Comparison of ENCODE assay signal across 18 cellular contexts in the genomic region with DNA sequence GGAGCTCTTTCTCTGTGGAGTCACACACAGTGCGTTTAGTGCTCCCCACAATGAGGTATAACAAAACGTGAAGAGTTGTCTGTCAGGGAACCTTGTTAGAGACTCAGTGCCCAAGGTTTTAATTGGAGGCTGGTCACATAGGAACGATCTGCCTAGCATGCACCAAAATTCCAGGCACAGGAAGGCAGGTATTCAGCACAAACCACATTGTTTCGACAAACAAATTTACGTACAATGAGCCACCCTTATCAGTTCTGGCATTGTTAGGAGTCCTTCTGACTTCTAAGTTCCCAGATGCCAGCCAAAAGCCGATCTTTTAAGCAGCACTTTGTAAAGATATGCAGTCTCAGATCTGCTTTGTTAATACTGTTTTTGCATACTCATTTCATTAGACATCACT.
A peak's percentile ranks its signal among the peaks of the same experiment; 100 is the strongest.
DNase-seq lines count a peak whose midpoint lies in the region; ATAC-seq, FAIRE-seq and TF ChIP-seq lines count a peak whose summit lies in the region.
"Had no signal": no experiment of that assay in that cellular context is flagged by ENCODE, and none has a peak within 500 bp of the region (broad histone marks: within the 10 kb centered on the region; RNA-seq: fewer than 3 reads in every experiment).

No MANE protein-coding gene starts in this region.

- TF ChIP-seq RAD21 in K562 (CRISPR knock-in tag; conservative IDR thresholded peaks at IDR 0.05 in 1 of 2, IDR thresholded peaks at IDR 0.05 in 1 of 2): no peak

- in situ Hi-C loops in K562 (cut with MboI): no loop called here

- no peak overlapping the region for H3K9ac ChIP-seq in OCI-LY1 (ENCODE audit: low read length)
- H3K9ac ChIP-seq in K562 (ENCODE audit: insufficient read depth in 1 of 2, low read depth in 2 of 2, low read length in 2 of 2): no peak overlapping the region

- no peaks in the 10 kb centered on the region for H3K9me1 ChIP-seq in K562 (ENCODE audit: control insufficient read depth, insufficient read depth, low read length)

- no peak overlapping the region for H3K27ac ChIP-seq in OCI-LY1 (ENCODE audit: low read depth, low read length, poor library complexity, severe bottlenecking)
- H3K27ac ChIP-seq in K562 (ENCODE audit: extremely low read depth, low read depth, low read length): no peak overlapping the region
- H3K27ac ChIP-seq in GM23338 (ENCODE audit: low read depth): no peak overlapping the region
- H3K27ac ChIP-seq: C4-2B had no signal

- H2AFZ ChIP-seq in OCI-LY1 (ENCODE audit: low read length): peak overlapping the region; percentile 87
- peak overlapping the region; percentile 49; the same call in 1 of the 2 replicates for H2AFZ ChIP-seq in K562 (ENCODE audit: low read depth, low read length)
- H2AFZ ChIP-seq in GM23338: no peak overlapping the region

- H3K36me3 ChIP-seq in OCI-LY1 (ENCODE audit: insufficient read depth, low read length) (no peaks in the 10 kb centered on the region), K562 (ENCODE audit: control insufficient read depth, insufficient read depth, low read length) (no peaks in the 10 kb centered on the region), GM23338 (ENCODE audit: insufficient read depth) (no peaks in the 10 kb centered on the region)

- H3K4me3 Mint-ChIP-seq in endothelial cell (ENCODE audit: unreplicated experiment) (no peak overlapping the region), GM23338 (no peak overlapping the region)
- H3K4me3 Mint-ChIP-seq: CD4-positive, alpha-beta T cell; H9 had no signal

- DNase-seq in K562 (ENCODE audit: extremely low read depth in 1 of 4, low spot score in 3 of 4): no peak
- DNase-seq in endothelial cell (ENCODE audit: low spot score): no peak
- DNase-seq in occipital lobe (lab: John Stamatoyannopoulos, UW): no peak
- DNase-seq in GM23338 (ENCODE audit: low spot score): no peak
- DNase-seq in ecto neural progenitor cell (ENCODE audit: low spot score): no peak
- DNase-seq in effector CD4-positive, alpha-beta T cell: no peak
- DNase-seq: AML-193; Caco-2; CD4-positive, alpha-beta T cell; DMS153; DMS79; GDM1; GOT3; H9 had no signal

- H3K9me3 ChIP-seq in OCI-LY1 (ENCODE audit: low read length) (no peaks in the 10 kb centered on the region), K562 (replicated peaks; ENCODE audit: control insufficient read depth, insufficient read depth, low read depth, low read length) (no peaks in the 10 kb centered on the region)
- H3K9me3 ChIP-seq: Caco-2 had no signal

- H3K4me1 Mint-ChIP-seq in endothelial cell (ENCODE audit: unreplicated experiment) (peaks cover 9% of the 10 kb centered on the region), GM23338 (peaks cover 5% of the 10 kb centered on the region; the same call in 1 of the 3 replicates)

- H3K4me3 ChIP-seq in OCI-LY1 (ENCODE audit: low read depth, low read length, poor library complexity, severe bottlenecking) (no peak overlapping the region), K562 (no peak overlapping the region), GM23338 (no peak overlapping the region)

- FAIRE-seq in K562 (lab: Jason Lieb, UNC): no peak
- FAIRE-seq: GM12892, GM18507 had no signal

- H3K4me2 ChIP-seq in OCI-LY1 (ENCODE audit: low read length): no peak overlapping the region
- H3K4me2 ChIP-seq in K562 (ENCODE audit: insufficient read depth, low read length): no peak overlapping the region
- H3K4me2 ChIP-seq in GM23338: no peak overlapping the region

- H3K4me1 ChIP-seq in OCI-LY1 (ENCODE audit: insufficient read depth, low read length, severe bottlenecking) (peaks cover 18% of the 10 kb centered on the region), K562 (replicated peaks in 1 of 2; ENCODE audit: control insufficient read depth in 2 of 2, insufficient read depth in 2 of 2, low read length in 2 of 2) (no peaks in the 10 kb centered on the region), GM23338 (ENCODE audit: insufficient read depth) (no peaks in the 10 kb centered on the region)
- H3K4me1 ChIP-seq: Caco-2 had no signal

- H3K27me3 Mint-ChIP-seq in endothelial cell (ENCODE audit: unreplicated experiment) (no peaks in the 10 kb centered on the region), GM23338 (ENCODE audit: insufficient read depth, low read depth, poor library complexity) (peaks cover 2% of the 10 kb centered on the region)
- H3K27me3 Mint-ChIP-seq: CD4-positive, alpha-beta T cell had no signal

- H3K9me3 Mint-ChIP-seq in endothelial cell (ENCODE audit: unreplicated experiment) (no peaks in the 10 kb centered on the region), GM23338 (no peaks in the 10 kb centered on the region)
- H3K9me3 Mint-ChIP-seq: CD4-positive, alpha-beta T cell; H9 had no signal

- H3K27ac Mint-ChIP-seq in endothelial cell (ENCODE audit: unreplicated experiment) (peak overlapping the region; percentile 50), GM23338 (no peak overlapping the region)
- H3K27ac Mint-ChIP-seq: CD4-positive, alpha-beta T cell; H9 had no signal

- 22% methylated on average over 6 of the region's 6 CpGs for WGBS in K562 (ENCODE audit: insufficient coverage, low coverage, missing lambda C conversion rate)

- BruUV-seq in K562 (replicated peaks; lab: Mats Ljungman, UMichigan): no TSS peak

- TF ChIP-seq CTCF in OCI-LY1 (IDR thresholded peaks at IDR 0.05; ENCODE audit: low read length) (no peak), K562 (IDR thresholded peaks at IDR 0.05 in 2 of 3, conservative IDR thresholded peaks at IDR 0.05 in 1 of 3; ENCODE audit: insufficient read depth in 2 of 3, low read depth in 1 of 3, low read length in 3 of 3) (no peak), endothelial cell (IDR thresholded peaks at IDR 0.05; ENCODE audit: unreplicated experiment) (no peak), GM23338 (conservative IDR thresholded peaks at IDR 0.05; ENCODE audit: low read depth in 2 of 2) (no peak)

- H3K79me2 ChIP-seq in OCI-LY1 (ENCODE audit: insufficient read depth, low read length) (no peaks in the 10 kb centered on the region), K562 (ENCODE audit: control insufficient read depth, insufficient read depth, low read length) (no peaks in the 10 kb centered on the region), GM23338 (replicated peaks; ENCODE audit: insufficient read depth) (no peaks in the 10 kb centered on the region)

- CTCF ChIA-PET in K562 (lab: Yijun Ruan, JAX; ENCODE audit: low intra/inter-chr PET ratio): no interaction called here

- no peaks in the 10 kb centered on the region for H3K36me3 Mint-ChIP-seq in endothelial cell (ENCODE audit: low read depth, unreplicated experiment)
- H3K36me3 Mint-ChIP-seq in GM23338 (ENCODE audit: low read depth): no peaks in the 10 kb centered on the region

- no peaks in the 10 kb centered on the region for H3K27me3 ChIP-seq in OCI-LY1 (ENCODE audit: insufficient read depth, low read length)
- no peaks in the 10 kb centered on the region for H3K27me3 ChIP-seq in K562 (ENCODE audit: control insufficient read depth in 2 of 2, insufficient read depth in 2 of 2, low read length in 2 of 2)
- H3K27me3 ChIP-seq in GM23338 (ENCODE audit: insufficient read depth): no peaks in the 10 kb centered on the region

- H3K9me2 ChIP-seq in OCI-LY1 (ENCODE audit: low read depth, low read length) (no peaks in the 10 kb centered on the region), GM23338 (ENCODE audit: insufficient read depth) (no peaks in the 10 kb centered on the region)

- intact Hi-C loops in K562 (cut with micrococcal nuclease): no loop called here

- H4K20me1 ChIP-seq in OCI-LY1 (ENCODE audit: insufficient read depth, low read length): no peaks in the 10 kb centered on the region
- no peaks in the 10 kb centered on the region for H4K20me1 ChIP-seq in K562 (replicated peaks; ENCODE audit: control insufficient read depth, insufficient read depth, low read length)
- H4K20me1 ChIP-seq in GM23338 (replicated peaks; ENCODE audit: insufficient read depth): no peaks in the 10 kb centered on the region

- no peak for TF ChIP-seq POLR2A in K562 (conservative IDR thresholded peaks at IDR 0.05)

- POLR2A ChIA-PET in K562 (lab: Yijun Ruan, JAX): no interaction called here

- ATAC-seq in K562 (peak; percentile 33; the same call in 1 of the 3 replicates), GM23338 (no peak)

- no peaks in the 10 kb centered on the region for H3F3A ChIP-seq in OCI-LY1 (ENCODE audit: insufficient read depth, low read length)
- no peaks in the 10 kb centered on the region for H3F3A ChIP-seq in GM23338 (replicated peaks; ENCODE audit: low read depth)

- TF ChIP-seq EP300 in K562 (IDR thresholded peaks at IDR 0.05; ENCODE audit: low read length): no peak

TF ChIP-seq in K562, 482 proteins besides CTCF, POLR2A, EP300 and RAD21:
- TF ChIP-seq POLR3A (IDR thresholded peaks at IDR 0.05; ENCODE audit: borderline replicate concordance, extremely low read depth, insufficient read depth, insufficient read length): no peak
- TF ChIP-seq NR2C2 (CRISPR knock-in tag; IDR thresholded peaks at IDR 0.05): no peak
- no peak for TF ChIP-seq NR2C2 (tag; IDR thresholded peaks at IDR 0.05)

TF ChIP-seq in GM23338, 12 proteins besides CTCF, POLR2A, EP300 and RAD21 (continues in another document):
- no peak for TF ChIP-seq CREB1 (CRISPR knock-in tag; IDR thresholded peaks at IDR 0.05; ENCODE audit: low read depth)
- no peak for TF ChIP-seq STAT1 (IDR thresholded peaks at IDR 0.05; ENCODE audit: unreplicated experiment)
- TF ChIP-seq, protein P1, sequence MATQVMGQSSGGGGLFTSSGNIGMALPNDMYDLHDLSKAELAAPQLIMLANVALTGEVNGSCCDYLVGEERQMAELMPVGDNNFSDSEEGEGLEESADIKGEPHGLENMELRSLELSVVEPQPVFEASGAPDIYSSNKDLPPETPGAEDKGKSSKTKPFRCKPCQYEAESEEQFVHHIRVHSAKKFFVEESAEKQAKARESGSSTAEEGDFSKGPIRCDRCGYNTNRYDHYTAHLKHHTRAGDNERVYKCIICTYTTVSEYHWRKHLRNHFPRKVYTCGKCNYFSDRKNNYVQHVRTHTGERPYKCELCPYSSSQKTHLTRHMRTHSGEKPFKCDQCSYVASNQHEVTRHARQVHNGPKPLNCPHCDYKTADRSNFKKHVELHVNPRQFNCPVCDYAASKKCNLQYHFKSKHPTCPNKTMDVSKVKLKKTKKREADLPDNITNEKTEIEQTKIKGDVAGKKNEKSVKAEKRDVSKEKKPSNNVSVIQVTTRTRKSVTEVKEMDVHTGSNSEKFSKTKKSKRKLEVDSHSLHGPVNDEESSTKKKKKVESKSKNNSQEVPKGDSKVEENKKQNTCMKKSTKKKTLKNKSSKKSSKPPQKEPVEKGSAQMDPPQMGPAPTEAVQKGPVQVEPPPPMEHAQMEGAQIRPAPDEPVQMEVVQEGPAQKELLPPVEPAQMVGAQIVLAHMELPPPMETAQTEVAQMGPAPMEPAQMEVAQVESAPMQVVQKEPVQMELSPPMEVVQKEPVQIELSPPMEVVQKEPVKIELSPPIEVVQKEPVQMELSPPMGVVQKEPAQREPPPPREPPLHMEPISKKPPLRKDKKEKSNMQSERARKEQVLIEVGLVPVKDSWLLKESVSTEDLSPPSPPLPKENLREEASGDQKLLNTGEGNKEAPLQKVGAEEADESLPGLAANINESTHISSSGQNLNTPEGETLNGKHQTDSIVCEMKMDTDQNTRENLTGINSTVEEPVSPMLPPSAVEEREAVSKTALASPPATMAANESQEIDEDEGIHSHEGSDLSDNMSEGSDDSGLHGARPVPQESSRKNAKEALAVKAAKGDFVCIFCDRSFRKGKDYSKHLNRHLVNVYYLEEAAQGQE (IDR thresholded peaks at IDR 0.05; ENCODE audit: unreplicated experiment): no peak
- TF ChIP-seq EZH2 (IDR thresholded peaks at IDR 0.05; ENCODE audit: low read depth, unreplicated experiment): no peak
- TF ChIP-seq ZNF114 (CRISPR knock-in tag; IDR thresholded peaks at IDR 0.05): no peak
